1 cellular context compared by ENCODE assay signal in the genomic region with DNA sequence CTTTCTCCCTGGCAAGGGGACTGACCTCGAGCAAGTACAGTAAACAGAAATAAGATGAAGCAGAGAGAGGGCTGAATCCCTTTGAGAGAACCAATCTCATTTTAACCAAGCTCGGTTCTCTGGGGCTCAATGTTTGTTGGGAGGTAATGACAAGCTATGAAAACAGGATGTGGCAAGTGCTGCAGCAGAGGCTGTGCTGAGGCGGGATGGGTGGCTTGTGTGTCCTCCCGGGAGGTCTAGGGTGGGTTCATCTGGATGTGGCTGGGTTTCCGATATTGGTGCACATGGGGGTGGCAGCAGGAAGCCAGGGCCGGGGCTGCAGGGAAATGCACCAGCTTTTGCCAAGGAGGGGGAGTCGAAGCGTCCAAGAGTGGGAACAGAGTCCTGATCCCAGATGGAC.
TF ChIP-seq lines count a peak whose summit lies in the region.

No MANE protein-coding gene starts in this region.

TF ChIP-seq in GM23338, 12 proteins besides CTCF, POLR2A, EP300 and RAD21 (continued from another document):
- TF ChIP-seq, protein P1, sequence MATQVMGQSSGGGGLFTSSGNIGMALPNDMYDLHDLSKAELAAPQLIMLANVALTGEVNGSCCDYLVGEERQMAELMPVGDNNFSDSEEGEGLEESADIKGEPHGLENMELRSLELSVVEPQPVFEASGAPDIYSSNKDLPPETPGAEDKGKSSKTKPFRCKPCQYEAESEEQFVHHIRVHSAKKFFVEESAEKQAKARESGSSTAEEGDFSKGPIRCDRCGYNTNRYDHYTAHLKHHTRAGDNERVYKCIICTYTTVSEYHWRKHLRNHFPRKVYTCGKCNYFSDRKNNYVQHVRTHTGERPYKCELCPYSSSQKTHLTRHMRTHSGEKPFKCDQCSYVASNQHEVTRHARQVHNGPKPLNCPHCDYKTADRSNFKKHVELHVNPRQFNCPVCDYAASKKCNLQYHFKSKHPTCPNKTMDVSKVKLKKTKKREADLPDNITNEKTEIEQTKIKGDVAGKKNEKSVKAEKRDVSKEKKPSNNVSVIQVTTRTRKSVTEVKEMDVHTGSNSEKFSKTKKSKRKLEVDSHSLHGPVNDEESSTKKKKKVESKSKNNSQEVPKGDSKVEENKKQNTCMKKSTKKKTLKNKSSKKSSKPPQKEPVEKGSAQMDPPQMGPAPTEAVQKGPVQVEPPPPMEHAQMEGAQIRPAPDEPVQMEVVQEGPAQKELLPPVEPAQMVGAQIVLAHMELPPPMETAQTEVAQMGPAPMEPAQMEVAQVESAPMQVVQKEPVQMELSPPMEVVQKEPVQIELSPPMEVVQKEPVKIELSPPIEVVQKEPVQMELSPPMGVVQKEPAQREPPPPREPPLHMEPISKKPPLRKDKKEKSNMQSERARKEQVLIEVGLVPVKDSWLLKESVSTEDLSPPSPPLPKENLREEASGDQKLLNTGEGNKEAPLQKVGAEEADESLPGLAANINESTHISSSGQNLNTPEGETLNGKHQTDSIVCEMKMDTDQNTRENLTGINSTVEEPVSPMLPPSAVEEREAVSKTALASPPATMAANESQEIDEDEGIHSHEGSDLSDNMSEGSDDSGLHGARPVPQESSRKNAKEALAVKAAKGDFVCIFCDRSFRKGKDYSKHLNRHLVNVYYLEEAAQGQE (IDR thresholded peaks at IDR 0.05; ENCODE audit: unreplicated experiment) = no peak
- TF ChIP-seq, protein P2, sequence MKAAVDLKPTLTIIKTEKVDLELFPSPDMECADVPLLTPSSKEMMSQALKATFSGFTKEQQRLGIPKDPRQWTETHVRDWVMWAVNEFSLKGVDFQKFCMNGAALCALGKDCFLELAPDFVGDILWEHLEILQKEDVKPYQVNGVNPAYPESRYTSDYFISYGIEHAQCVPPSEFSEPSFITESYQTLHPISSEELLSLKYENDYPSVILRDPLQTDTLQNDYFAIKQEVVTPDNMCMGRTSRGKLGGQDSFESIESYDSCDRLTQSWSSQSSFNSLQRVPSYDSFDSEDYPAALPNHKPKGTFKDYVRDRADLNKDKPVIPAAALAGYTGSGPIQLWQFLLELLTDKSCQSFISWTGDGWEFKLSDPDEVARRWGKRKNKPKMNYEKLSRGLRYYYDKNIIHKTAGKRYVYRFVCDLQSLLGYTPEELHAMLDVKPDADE (IDR thresholded peaks at IDR 0.05) = no peak
- TF ChIP-seq NANOG (IDR thresholded peaks at IDR 0.05; ENCODE audit: borderline replicate concordance) (no peak), ZNF114 (CRISPR knock-in tag; IDR thresholded peaks at IDR 0.05) (no peak), CREB1 (CRISPR knock-in tag; IDR thresholded peaks at IDR 0.05; ENCODE audit: low read depth) (no peak), POLR2AphosphoS5 (IDR thresholded peaks at IDR 0.05; ENCODE audit: low read depth) (no peak), JUNB (IDR thresholded peaks at IDR 0.05; ENCODE audit: unreplicated experiment) (no peak)
